Comparison of ENCODE assay signal across 8 cellular contexts in the genomic region with DNA sequence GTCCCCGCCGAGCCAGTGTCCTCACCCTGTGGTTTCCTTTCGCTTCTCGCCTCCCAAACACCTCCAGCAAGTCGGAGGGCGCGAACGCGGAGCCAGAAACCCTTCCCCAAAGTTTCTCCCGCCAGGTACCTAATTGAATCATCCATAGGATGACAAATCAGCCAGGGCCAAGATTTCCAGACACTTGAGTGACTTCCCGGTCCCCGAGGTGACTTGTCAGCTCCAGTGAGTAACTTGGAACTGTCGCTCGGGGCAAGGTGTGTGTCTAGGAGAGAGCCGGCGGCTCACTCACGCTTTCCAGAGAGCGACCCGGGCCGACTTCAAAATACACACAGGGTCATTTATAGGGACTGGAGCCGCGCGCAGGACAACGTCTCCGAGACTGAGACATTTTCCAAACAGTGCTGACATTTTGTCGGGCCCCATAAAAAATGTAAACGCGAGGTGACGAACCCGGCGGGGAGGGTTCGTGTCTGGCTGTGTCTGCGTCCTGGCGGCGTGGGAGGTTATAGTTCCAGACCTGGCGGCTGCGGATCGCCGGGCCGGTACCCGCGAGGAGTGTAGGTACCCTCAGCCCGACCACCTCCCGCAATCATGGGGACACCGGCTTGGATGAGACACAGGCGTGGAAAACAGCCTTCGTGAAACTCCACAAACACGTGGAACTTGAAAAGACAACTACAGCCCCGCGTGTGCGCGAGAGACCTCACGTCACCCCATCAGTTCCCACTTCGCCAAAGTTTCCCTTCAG. TPM values are rescaled to one million over a fixed set of nuclear protein-coding genes. Genes with fewer than 3 reads are reported as not detected.
DNase-seq lines count a peak whose midpoint lies in the region; ATAC-seq and TF ChIP-seq lines count a peak whose summit lies in the region.

No MANE protein-coding gene starts in this region.

- no peaks in the 10 kb centered on the region for H3K36me3 ChIP-seq in urinary bladder (ENCODE audit: insufficient read depth)

- no peaks in the 10 kb centered on the region for H3K9me3 Mint-ChIP-seq in activated T-cell treated with anti-CD3 and anti-CD28 coated beads, Interleukin-2, amount 50 U/mL, for 4 hours
- no peaks in the 10 kb centered on the region for H3K9me3 Mint-ChIP-seq in neural crest cell

- H3K27ac ChIP-seq in urinary bladder (ENCODE audit: low read depth) = peak overlapping the region; percentile 98

- peak overlapping the region; percentile 10 for H3K27ac Mint-ChIP-seq in neural crest cell (ENCODE audit: unreplicated experiment)

- WGBS in urinary bladder = under 1% methylated on average over 54 of the region's 54 CpGs

- peaks cover 54% of the 10 kb centered on the region for H3K27me3 Mint-ChIP-seq in activated T-cell treated with anti-CD3 and anti-CD28 coated beads, Interleukin-2, amount 50 U/mL, for 4 hours (ENCODE audit: low read depth)
- H3K27me3 Mint-ChIP-seq in neural crest cell (ENCODE audit: low read depth) = peaks cover 48% of the 10 kb centered on the region

- DNase-seq in AG08396 (ENCODE audit: low spot score) = peak; percentile 33
- peak; percentile 58 for DNase-seq in LoVo (ENCODE audit: low spot score)
- DNase-seq in activated T-cell treated with anti-CD3 and anti-CD28 coated beads, Interleukin-2, amount 50 U/mL, for 4 hours = peak; percentile 43
- no peak for DNase-seq in fibroblast of pulmonary artery (ENCODE audit: low read depth)
- peak; percentile 4 for DNase-seq in neural crest cell (ENCODE audit: low read depth, low spot score)
- DNase-seq in superior temporal gyrus (ENCODE audit: extremely low spot score) = no peak

- no peaks in the 10 kb centered on the region for H3K4me1 ChIP-seq in urinary bladder (ENCODE audit: insufficient read depth)

- no peaks in the 10 kb centered on the region for H3K36me3 Mint-ChIP-seq in activated T-cell treated with anti-CD3 and anti-CD28 coated beads, Interleukin-2, amount 50 U/mL, for 4 hours (ENCODE audit: insufficient read depth)
- no peaks in the 10 kb centered on the region for H3K36me3 Mint-ChIP-seq in neural crest cell (ENCODE audit: low read depth)

- H3K4me3 ChIP-seq in fibroblast of pulmonary artery (replicated peaks; ENCODE audit: low read depth, low read length) (peak overlapping the region; percentile 92), urinary bladder (ENCODE audit: low read depth, low read length) (peak overlapping the region; percentile 74)

- H3K4me1 Mint-ChIP-seq in activated T-cell treated with anti-CD3 and anti-CD28 coated beads, Interleukin-2, amount 50 U/mL, for 4 hours (ENCODE audit: low read depth) = peaks cover 35% of the 10 kb centered on the region
- peaks cover 17% of the 10 kb centered on the region for H3K4me1 Mint-ChIP-seq in neural crest cell

- TF ChIP-seq CTCF in fibroblast of pulmonary artery (IDR thresholded peaks at IDR 0.05; ENCODE audit: low read length, missing control alignments) (no peak), neural crest cell (conservative IDR thresholded peaks at IDR 0.05) (peak; percentile 34)

- ATAC-seq in GM19351 (IDR thresholded peaks at IDR 0.05; ENCODE audit: unreplicated experiment) = peak; percentile 31
- peak; percentile 49 to 59 for ATAC-seq in activated T-cell treated with anti-CD3 and anti-CD28 coated beads, Interleukin-2, amount 50 U/mL, for 4 hours

- peak overlapping the region; percentile 92 for H3K4me3 Mint-ChIP-seq in activated T-cell treated with anti-CD3 and anti-CD28 coated beads, Interleukin-2, amount 50 U/mL, for 4 hours
- H3K4me3 Mint-ChIP-seq in neural crest cell = peak overlapping the region; percentile 95

RNA-seq across cellular contexts. Expression of gene GLIS3, which starts 1.4 kb away (rescaled TPM):
- 1 to 10 TPM; 1.7 to 4.7 (median 2.9) TPM for total RNA-seq in activated T-cell treated with anti-CD3 and anti-CD28 coated beads, Interleukin-2, amount 50 U/mL, for 4 hours
- total RNA-seq in neural crest cell (5.9 and 6.8 TPM in 2 replicates), urinary bladder (27.2 TPM)
- 7.4 TPM for polyA plus RNA-seq in urinary bladder

Comparison
In these comparisons a context has a peak if more than half of its experiments do, and no peak if none do; other contexts are left out.
1. DNase-seq: peak in AG08396 (single experiment), LoVo (single experiment), activated T-cell treated with anti-CD3 and anti-CD28 coated beads, Interleukin-2, amount 50 U/mL, for 4 hours (single experiment) and neural crest cell (single experiment); none in fibroblast of pulmonary artery (single experiment) and superior temporal gyrus (single experiment).